In the genomic region with DNA sequence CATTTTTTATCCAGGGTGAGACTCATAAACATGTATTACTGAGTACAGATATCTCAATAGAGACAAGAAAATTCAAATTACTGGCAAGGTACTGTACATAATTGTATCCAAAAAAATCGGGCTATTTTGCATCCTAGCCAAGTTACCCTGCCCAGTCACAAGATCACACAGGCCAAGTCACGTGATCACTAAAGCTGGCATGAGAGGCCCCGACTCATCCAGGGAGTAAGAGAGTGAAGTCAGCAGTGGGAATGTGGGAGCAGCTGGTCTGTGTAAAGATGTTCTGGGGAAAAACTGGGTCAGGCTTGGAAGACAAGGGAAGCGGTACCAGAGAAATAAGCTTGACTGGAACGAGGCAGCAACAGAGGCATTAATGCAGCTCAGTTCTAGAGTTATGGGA, we compare ENCODE assay signal across 27 cellular contexts.
DNase-seq lines count a peak whose midpoint lies in the region; TF ChIP-seq lines count a peak whose summit lies in the region.
"Had no signal": no experiment of that assay in that cellular context is flagged by ENCODE, and none has a peak within 500 bp of the region (broad histone marks: within the 10 kb centered on the region; RNA-seq: fewer than 3 reads in every experiment).

No MANE protein-coding gene starts in this region.

- H3K4me3 Mint-ChIP-seq in chondrocyte (ENCODE audit: unreplicated experiment) = no peak overlapping the region
- H3K4me3 Mint-ChIP-seq: activated naive CD8-positive, alpha-beta T cell treated with anti-CD3 and anti-CD28 coated beads, Interleukin-2, amount 50 U/mL, for 24 hours; CD4-positive, CD25-positive, alpha-beta regulatory T cell; naive thymus-derived CD8-positive, alpha-beta T cell; stimulated activated naive B cell treated with anti-CD40 and anti-IgM and Interleukin-4, amounts not matched to agents 10 μg/mL and 1 μg/mL and 100 μg/mL, for 72 hours had no signal

- in situ Hi-C loops in GM23248 (cut with MboI) = no loop called here

- no peaks in the 10 kb centered on the region for H3K36me3 ChIP-seq in GM23248 (ENCODE audit: low read depth)
- no peaks in the 10 kb centered on the region for H3K36me3 ChIP-seq in adrenal gland (replicated peaks in 1 of 2)
- H3K36me3 ChIP-seq: gastroesophageal sphincter, suprapubic skin, upper lobe of right lung had no signal

- no peak overlapping the region for H3K4me2 ChIP-seq in GM23248 (ENCODE audit: unreplicated experiment)
- H3K4me2 ChIP-seq: hepatocyte had no signal

- H3K27me3 Mint-ChIP-seq in chondrocyte (ENCODE audit: low read depth) = no peaks in the 10 kb centered on the region
- H3K27me3 Mint-ChIP-seq: activated naive CD8-positive, alpha-beta T cell treated with anti-CD3 and anti-CD28 coated beads, Interleukin-2, amount 50 U/mL, for 24 hours; CD4-positive, CD25-positive, alpha-beta regulatory T cell; naive thymus-derived CD8-positive, alpha-beta T cell; stimulated activated naive B cell treated with anti-CD40 and anti-IgM and Interleukin-4, amounts not matched to agents 10 μg/mL and 1 μg/mL and 100 μg/mL, for 72 hours had no signal

- H3K27ac Mint-ChIP-seq in chondrocyte (ENCODE audit: unreplicated experiment) = no peak overlapping the region
- H3K27ac Mint-ChIP-seq: activated naive CD8-positive, alpha-beta T cell treated with anti-CD3 and anti-CD28 coated beads, Interleukin-2, amount 50 U/mL, for 24 hours; CD4-positive, CD25-positive, alpha-beta regulatory T cell; naive thymus-derived CD8-positive, alpha-beta T cell; stimulated activated naive B cell treated with anti-CD40 and anti-IgM and Interleukin-4, amounts not matched to agents 10 μg/mL and 1 μg/mL and 100 μg/mL, for 72 hours had no signal

- TF ChIP-seq CTCF in fibroblast of mammary gland (conservative IDR thresholded peaks at IDR 0.05; ENCODE audit: control insufficient read depth, insufficient read depth, low read depth, low read length) (no peak), adrenal gland (IDR thresholded peaks at IDR 0.05) (no peak), chondrocyte (IDR thresholded peaks at IDR 0.05) (no peak)

- H3K4me1 Mint-ChIP-seq in chondrocyte (ENCODE audit: low read depth) = no peaks in the 10 kb centered on the region
- H3K4me1 Mint-ChIP-seq: activated naive CD8-positive, alpha-beta T cell treated with anti-CD3 and anti-CD28 coated beads, Interleukin-2, amount 50 U/mL, for 24 hours; CD4-positive, CD25-positive, alpha-beta regulatory T cell; naive thymus-derived CD8-positive, alpha-beta T cell had no signal

- no peak for TF ChIP-seq POLR2A in adrenal gland (IDR thresholded peaks at IDR 0.05)

- H3K27me3 ChIP-seq in GM23248 (replicated peaks; ENCODE audit: insufficient read depth) (no peaks in the 10 kb centered on the region), adrenal gland (no peaks in the 10 kb centered on the region)
- H3K27me3 ChIP-seq: gastroesophageal sphincter, hepatocyte, suprapubic skin, upper lobe of right lung had no signal

- H3K4me3 ChIP-seq in GM23248 (no peak overlapping the region), fibroblast of mammary gland (ENCODE audit: control insufficient read depth, low read depth, low read length) (no peak overlapping the region), adrenal gland (no peak overlapping the region)
- H3K4me3 ChIP-seq: gastroesophageal sphincter, hepatocyte, suprapubic skin, upper lobe of right lung had no signal

- H3K9me3 ChIP-seq in GM23248 (ENCODE audit: low read depth) (no peaks in the 10 kb centered on the region), adrenal gland (replicated peaks in 1 of 3) (no peaks in the 10 kb centered on the region)
- H3K9me3 ChIP-seq: gastroesophageal sphincter, suprapubic skin, upper lobe of right lung had no signal

- no peaks in the 10 kb centered on the region for H3K4me1 ChIP-seq in GM23248 (ENCODE audit: insufficient read depth)
- no peaks in the 10 kb centered on the region for H3K4me1 ChIP-seq in adrenal gland (replicated peaks in 1 of 2)
- H3K4me1 ChIP-seq: gastroesophageal sphincter, suprapubic skin, upper lobe of right lung had no signal

- DNase-seq in GM23248 (peak; percentile 12), RKO (ENCODE audit: low spot score) (peak; percentile 2), fibroblast of mammary gland (ENCODE audit: low read depth) (peak; percentile 28), stromal cell of bone marrow (ENCODE audit: low read depth) (peak; percentile 18), activated T-cell treated with anti-CD3 and anti-CD28 coated beads for 4 hours (no peak), adrenal gland (no peak), chondrocyte (ENCODE audit: low spot score) (no peak)
- DNase-seq: activated CD4-positive, alpha-beta T cell treated with anti-CD3 and anti-CD28 coated beads, Interleukin-2, amount 50 U/mL, for 1 hour; activated naive CD8-positive, alpha-beta T cell treated with anti-CD3 and anti-CD28 coated beads, Interleukin-2, amount 50 U/mL, for 24 hours; activated T-cell treated with anti-CD3 and anti-CD28 coated beads, Interleukin-2, amount 50 U/mL, for 48 hours; CD4-positive, CD25-positive, alpha-beta regulatory T cell; effector CD4-positive, alpha-beta T cell; mesendoderm; naive thymus-derived CD8-positive, alpha-beta T cell; NCI-H146; NCI-H510A treated with DMSO at 0.1 percent for 48 hours; NK-92 treated with Interleukin-12 subunit alpha and Interleukin-12 subunit beta, amount 100 ng/mL, for 24 hours; PC-3; SHP77 treated with DMSO at 0.1 percent for 48 hours; stimulated activated CD4-positive, alpha-beta T cell treated with anti-CD3 and anti-CD28 coated beads, Interleukin-15, amount 100 ng/mL, for 24 hours; stimulated activated naive B cell treated with anti-CD40 and anti-IgM and Interleukin-4, amounts not matched to agents 10 μg/mL and 1 μg/mL and 100 μg/mL, for 72 hours; SW 1271; T-helper 9 cell; upper lobe of right lung had no signal

- no peak overlapping the region for H3K27ac ChIP-seq in GM23248
- no peak overlapping the region for H3K27ac ChIP-seq in adrenal gland
- H3K27ac ChIP-seq: gastroesophageal sphincter, hepatocyte, suprapubic skin, upper lobe of right lung had no signal

- H2AFZ ChIP-seq in GM23248 = no peak overlapping the region
- H2AFZ ChIP-seq: hepatocyte had no signal

- WGBS in GM23248 (ENCODE audit: low coverage in 1 of 2, low lambda C conversion rate in 2 of 2, missing lambda C conversion rate in 2 of 2), 2 experiments = 26 to 27% methylated on average over 5 of the region's 5 CpGs
- WGBS in adrenal gland, 4 donors = 75 to 84% (median 77%) methylated on average over 5 of the region's 5 CpGs

- no peak overlapping the region for H3K9ac ChIP-seq in GM23248

- intact Hi-C loops in adrenal gland (cut with DNase I) = no loop called here

- H4K20me1 ChIP-seq in GM23248 (ENCODE audit: insufficient read depth) = no peaks in the 10 kb centered on the region

- H3F3A ChIP-seq in GM23248 (ENCODE audit: insufficient read depth) = no peaks in the 10 kb centered on the region

- no peaks in the 10 kb centered on the region for H3K9me3 Mint-ChIP-seq in chondrocyte (ENCODE audit: low read depth)
- H3K9me3 Mint-ChIP-seq: activated naive CD8-positive, alpha-beta T cell treated with anti-CD3 and anti-CD28 coated beads, Interleukin-2, amount 50 U/mL, for 24 hours; CD4-positive, CD25-positive, alpha-beta regulatory T cell; naive thymus-derived CD8-positive, alpha-beta T cell; stimulated activated naive B cell treated with anti-CD40 and anti-IgM and Interleukin-4, amounts not matched to agents 10 μg/mL and 1 μg/mL and 100 μg/mL, for 72 hours had no signal

- H3K36me3 Mint-ChIP-seq in chondrocyte (ENCODE audit: low read depth) = no peaks in the 10 kb centered on the region
- H3K36me3 Mint-ChIP-seq: CD4-positive, CD25-positive, alpha-beta regulatory T cell had no signal

- H3K9me2 ChIP-seq in GM23248 (ENCODE audit: insufficient read depth) = no peaks in the 10 kb centered on the region

- H3K79me2 ChIP-seq in GM23248 (ENCODE audit: insufficient read depth) = no peaks in the 10 kb centered on the region
- H3K79me2 ChIP-seq: hepatocyte had no signal

Comparison
In these comparisons a context has a peak if more than half of its experiments do, and no peak if none do; other contexts are left out.
1. DNase-seq: peak in GM23248 (single experiment), RKO (single experiment), fibroblast of mammary gland (single experiment) and stromal cell of bone marrow (single experiment); none in activated T-cell treated with anti-CD3 and anti-CD28 coated beads for 4 hours (single experiment), adrenal gland (0 of 7) and chondrocyte (single experiment).